Comparison of ENCODE assay signal across 8 cellular contexts in genomic region chr13:99265823-99266426, GRCh38. TPM values are rescaled to one million over a fixed set of nuclear protein-coding genes. Genes with fewer than 3 reads are reported as not detected.
DNase-seq lines count a peak whose midpoint lies in the region; ATAC-seq and TF ChIP-seq lines count a peak whose summit lies in the region.

No MANE protein-coding gene starts in this region.

- no peaks in the 10 kb centered on the region for H3K27me3 Mint-ChIP-seq in activated naive CD4-positive, alpha-beta T cell treated with anti-CD3 and anti-CD28 coated beads, Interleukin-2, amount 50 U/mL, for 24 hours
- peaks cover 3% of the 10 kb centered on the region for H3K27me3 Mint-ChIP-seq in neural progenitor cell (ENCODE audit: insufficient read depth, low read depth)

- H2AFZ ChIP-seq in neural progenitor cell (replicated peaks) = no peak overlapping the region

- H3K27ac Mint-ChIP-seq in activated naive CD4-positive, alpha-beta T cell treated with anti-CD3 and anti-CD28 coated beads, Interleukin-2, amount 50 U/mL, for 24 hours = peak overlapping the region; percentile 97
- no peak overlapping the region for H3K27ac Mint-ChIP-seq in neural progenitor cell

- H3F3A ChIP-seq in neural progenitor cell (ENCODE audit: low read depth) = peaks cover 18% of the 10 kb centered on the region

- H3K36me3 Mint-ChIP-seq in activated naive CD4-positive, alpha-beta T cell treated with anti-CD3 and anti-CD28 coated beads, Interleukin-2, amount 50 U/mL, for 24 hours = peaks cover 5% of the 10 kb centered on the region
- H3K36me3 Mint-ChIP-seq in neural progenitor cell = peaks cover 2% of the 10 kb centered on the region

- no peak for DNase-seq in activated naive CD4-positive, alpha-beta T cell treated with anti-CD3 and anti-CD28 coated beads, Interleukin-2, amount 50 U/mL, for 16 hours
- DNase-seq in Kasumi-1 (lab: John Stamatoyannopoulos, UW) (peak; percentile 65 to 84), esophagus muscularis mucosa (ENCODE audit: extremely low spot score) (no peak), neural progenitor cell (ENCODE audit: low spot score) (peak; percentile 56), islet precursor cell (no peak)
- no peak for DNase-seq in effector CD4-positive, alpha-beta T cell

- peaks cover 25% of the 10 kb centered on the region for H4K20me1 ChIP-seq in neural progenitor cell (ENCODE audit: low read depth)

- TF ChIP-seq CTCF in esophagus muscularis mucosa (IDR thresholded peaks at IDR 0.05) (peak; percentile 59 to 68 (median 63)), neural progenitor cell (IDR thresholded peaks at IDR 0.05) (peak; percentile 72)

- H3K4me1 ChIP-seq in esophagus muscularis mucosa (peaks cover 3 to 21% (median 7%) of the 10 kb centered on the region in 4 donors), neural progenitor cell (no peaks in the 10 kb centered on the region)

- no peaks in the 10 kb centered on the region for H3K79me2 ChIP-seq in neural progenitor cell (ENCODE audit: low read depth)

- 32% methylated on average over 3 of the region's 3 CpGs for WGBS in esophagus muscularis mucosa

- peak; percentile 84 for ATAC-seq in SK-N-SH treated with all-trans-retinoic acid at 6 μM for 48 hours

- H3K36me3 ChIP-seq in esophagus muscularis mucosa = peaks cover 0 to 9% (median 3%) of the 10 kb centered on the region in 4 donors
- H3K36me3 ChIP-seq in neural progenitor cell = no peaks in the 10 kb centered on the region

- no peaks in the 10 kb centered on the region for H3K9me3 Mint-ChIP-seq in activated naive CD4-positive, alpha-beta T cell treated with anti-CD3 and anti-CD28 coated beads, Interleukin-2, amount 50 U/mL, for 24 hours
- H3K9me3 Mint-ChIP-seq in neural progenitor cell = no peaks in the 10 kb centered on the region

- TF ChIP-seq EP300 in esophagus muscularis mucosa (IDR thresholded peaks at IDR 0.05) = no peak

- no peak overlapping the region for H3K4me2 ChIP-seq in neural progenitor cell

- H3K4me3 ChIP-seq in esophagus muscularis mucosa (no peak overlapping the region), neural progenitor cell (no peak overlapping the region)

- no peaks in the 10 kb centered on the region for H3K27me3 ChIP-seq in esophagus muscularis mucosa
- no peaks in the 10 kb centered on the region for H3K27me3 ChIP-seq in neural progenitor cell

- H3K9me3 ChIP-seq in esophagus muscularis mucosa = no peaks in the 10 kb centered on the region
- H3K9me3 ChIP-seq in neural progenitor cell (ENCODE audit: low read depth) = no peaks in the 10 kb centered on the region

- H3K9ac ChIP-seq in neural progenitor cell = no peak overlapping the region

- intact Hi-C loops in esophagus muscularis mucosa (cut with DNase I) = loop anchor here (2.0 to 5.0 kb wide), 2 partner anchors 69 to 89 kb away; no protein-coding TSS in a partner anchor

- peaks cover 70% of the 10 kb centered on the region for H3K4me1 Mint-ChIP-seq in activated naive CD4-positive, alpha-beta T cell treated with anti-CD3 and anti-CD28 coated beads, Interleukin-2, amount 50 U/mL, for 24 hours
- H3K4me1 Mint-ChIP-seq in neural progenitor cell = no peaks in the 10 kb centered on the region

- H3K27ac ChIP-seq in esophagus muscularis mucosa (replicated peaks in 1 of 4) (no peak overlapping the region), neural progenitor cell (no peak overlapping the region)

- no peak for TF ChIP-seq POLR2A in esophagus muscularis mucosa (IDR thresholded peaks at IDR 0.05; ENCODE audit: low read depth)

- H3K4me3 Mint-ChIP-seq in activated naive CD4-positive, alpha-beta T cell treated with anti-CD3 and anti-CD28 coated beads, Interleukin-2, amount 50 U/mL, for 24 hours = peak overlapping the region; percentile 75
- H3K4me3 Mint-ChIP-seq in neural progenitor cell = no peak overlapping the region

TF ChIP-seq in SK-N-SH treated with all-trans-retinoic acid at 6 μM for 48 hours, 23 proteins besides CTCF, POLR2A, EP300 and RAD21 (continues in another document):
- TF ChIP-seq POU6F1 (CRISPR knock-in tag; IDR thresholded peaks at IDR 0.05; ENCODE audit: borderline replicate concordance, low read depth) (no peak), ZC3H10 (CRISPR knock-in tag; IDR thresholded peaks at IDR 0.05) (no peak), ZFP3 (CRISPR knock-in tag; IDR thresholded peaks at IDR 0.05) (no peak), OSR1 (CRISPR knock-in tag; IDR thresholded peaks at IDR 0.05) (no peak), CREB5 (CRISPR knock-in tag; IDR thresholded peaks at IDR 0.05; ENCODE audit: low read depth) (no peak), CSRNP3 (CRISPR knock-in tag; IDR thresholded peaks at IDR 0.05) (no peak), ARNTL (CRISPR knock-in tag; IDR thresholded peaks at IDR 0.05; ENCODE audit: borderline replicate concordance, low read depth) (no peak), TCF4 (CRISPR knock-in tag; IDR thresholded peaks at IDR 0.05; ENCODE audit: borderline replicate concordance) (no peak), PPARA (CRISPR knock-in tag; IDR thresholded peaks at IDR 0.05; ENCODE audit: borderline replicate concordance) (no peak), CSDC2 (CRISPR knock-in tag; IDR thresholded peaks at IDR 0.05) (no peak), SNAI2 (CRISPR knock-in tag; IDR thresholded peaks at IDR 0.05) (no peak), ZNF8 (CRISPR knock-in tag; IDR thresholded peaks at IDR 0.05) (no peak), PATZ1 (CRISPR knock-in tag; IDR thresholded peaks at IDR 0.05; ENCODE audit: borderline replicate concordance) (no peak), ZFP30 (CRISPR knock-in tag; IDR thresholded peaks at IDR 0.05) (no peak), RARB (CRISPR knock-in tag; IDR thresholded peaks at IDR 0.05) (no peak), TOX (CRISPR knock-in tag; IDR thresholded peaks at IDR 0.05; ENCODE audit: borderline replicate concordance) (no peak), ESRRG (CRISPR knock-in tag; IDR thresholded peaks at IDR 0.05) (no peak)

RNA-seq across cellular contexts. Expression of gene GPR18, which starts 7.7 kb away (rescaled TPM):
- total RNA-seq in esophagus muscularis mucosa (not detected), neural progenitor cell (ENCODE audit: low replicate concordance) (not detected in 2 replicates)

RNA-seq across cellular contexts. Expression of gene GPR183, which starts 41.3 kb away (rescaled TPM):
- total RNA-seq in esophagus muscularis mucosa (10 to 100 TPM; 11.9 to 32.1 (median 22.3) TPM), neural progenitor cell (ENCODE audit: low replicate concordance) (not detected in 2 replicates)

Comparison
In these comparisons a context has a peak if more than half of its experiments do, and no peak if none do; other contexts are left out.
1. DNase-seq: peak in Kasumi-1 (2 of 2) and neural progenitor cell (single experiment); none in activated naive CD4-positive, alpha-beta T cell treated with anti-CD3 and anti-CD28 coated beads, Interleukin-2, amount 50 U/mL, for 16 hours (single experiment), esophagus muscularis mucosa (single experiment), islet precursor cell (single experiment) and effector CD4-positive, alpha-beta T cell (single experiment).
2. RNA of gene GPR183, which starts 41.3 kb away (total RNA-seq): 11.9 to 32.1 TPM in esophagus muscularis mucosa; not detected in neural progenitor cell; every median in the first group is over 10 times any median in the second.